ENCODE assay signal across 12 cellular contexts in genomic region chr4:10020106-10020505, GRCh38. TPM values are rescaled to one million over a fixed set of nuclear protein-coding genes. Genes with fewer than 3 reads are reported as not detected.
A peak's percentile ranks its signal among the peaks of the same experiment; 100 is the strongest.
DNase-seq lines count a peak whose midpoint lies in the region; ATAC-seq and TF ChIP-seq lines count a peak whose summit lies in the region.
"Had no signal": no experiment of that assay in that cellular context is flagged by ENCODE, and none has a peak within 500 bp of the region (broad histone marks: within the 10 kb centered on the region; RNA-seq: fewer than 3 reads in every experiment).

No MANE protein-coding gene starts in this region.

- H3K27me3 Mint-ChIP-seq in activated naive CD8-positive, alpha-beta T cell, result no peaks in the 10 kb centered on the region
- no peaks in the 10 kb centered on the region for H3K27me3 Mint-ChIP-seq in activated naive CD8-positive, alpha-beta T cell treated with anti-CD3 and anti-CD28 coated beads for 36 hours
- no peaks in the 10 kb centered on the region for H3K27me3 Mint-ChIP-seq in activated T-helper 2 cell treated with anti-CD3 and anti-CD28 coated beads, Interferon-gamma antibody, Interleukin-2, Interleukin-4, amounts not matched to agents 10 μg/mL and 5 μg/mL and 100 μg/mL, durations not matched to agents 14 hours and 24 hours and 36 hours (ENCODE audit: low read depth)

- no peaks in the 10 kb centered on the region for H3K9me3 Mint-ChIP-seq in activated naive CD8-positive, alpha-beta T cell (ENCODE audit: low read depth)
- no peaks in the 10 kb centered on the region for H3K9me3 Mint-ChIP-seq in activated naive CD8-positive, alpha-beta T cell treated with anti-CD3 and anti-CD28 coated beads for 36 hours
- H3K9me3 Mint-ChIP-seq in activated T-helper 2 cell treated with anti-CD3 and anti-CD28 coated beads, Interferon-gamma antibody, Interleukin-2, Interleukin-4, amounts not matched to agents 10 μg/mL and 5 μg/mL and 100 μg/mL, durations not matched to agents 14 hours and 24 hours and 36 hours, result no peaks in the 10 kb centered on the region
- H3K9me3 Mint-ChIP-seq: neural crest cell had no signal

- H3K4me1 Mint-ChIP-seq in activated naive CD8-positive, alpha-beta T cell (ENCODE audit: low read depth), result peaks cover 11% of the 10 kb centered on the region
- peaks cover 12% of the 10 kb centered on the region for H3K4me1 Mint-ChIP-seq in activated naive CD8-positive, alpha-beta T cell treated with anti-CD3 and anti-CD28 coated beads for 36 hours
- H3K4me1 Mint-ChIP-seq in activated T-helper 2 cell treated with anti-CD3 and anti-CD28 coated beads, Interferon-gamma antibody, Interleukin-2, Interleukin-4, amounts not matched to agents 10 μg/mL and 5 μg/mL and 100 μg/mL, durations not matched to agents 14 hours and 24 hours and 36 hours (ENCODE audit: low read depth), result peaks cover 6% of the 10 kb centered on the region

- TF ChIP-seq POLR2A in thyroid gland (IDR thresholded peaks at IDR 0.05), result no peak

- H3K4me3 ChIP-seq in liver (ENCODE audit: low read depth in 1 of 3, low read length in 3 of 3), result peak overlapping the region; percentile 32 to 52 (median 46)
- no peak overlapping the region for H3K4me3 ChIP-seq in thyroid gland (replicated peaks in 1 of 3)
- H3K4me3 ChIP-seq: cardiac muscle cell had no signal

- peak overlapping the region; percentile 3 for H3K4me3 Mint-ChIP-seq in activated naive CD8-positive, alpha-beta T cell
- H3K4me3 Mint-ChIP-seq in activated naive CD8-positive, alpha-beta T cell treated with anti-CD3 and anti-CD28 coated beads for 36 hours, result no peak overlapping the region
- H3K4me3 Mint-ChIP-seq in activated T-helper 2 cell treated with anti-CD3 and anti-CD28 coated beads, Interferon-gamma antibody, Interleukin-2, Interleukin-4, amounts not matched to agents 10 μg/mL and 5 μg/mL and 100 μg/mL, durations not matched to agents 14 hours and 24 hours and 36 hours (ENCODE audit: low read depth), result peak overlapping the region; percentile 31
- H3K4me3 Mint-ChIP-seq: neural crest cell had no signal

- 44% methylated on average over 6 of the region's 6 CpGs for WGBS in liver
- WGBS in thyroid gland, 2 donors, result 74 to 75% methylated on average over 6 of the region's 6 CpGs

- DNase-seq in activated naive CD8-positive, alpha-beta T cell treated with anti-CD3 and anti-CD28 coated beads for 36 hours, result no peak
- no peak for DNase-seq in activated T-helper 2 cell treated with anti-CD3 and anti-CD28 coated beads, Interferon-gamma antibody, Interleukin-2, Interleukin-4, amounts not matched to agents 10 μg/mL and 5 μg/mL and 100 μg/mL, durations not matched to agents 14 hours and 24 hours and 36 hours (ENCODE audit: low spot score)
- DNase-seq in thyroid gland (no peak), NCI-H1092 (lab: John Stamatoyannopoulos, UW) (no peak), NCI-H2081 treated with DMSO at 0.1 percent for 48 hours (lab: John Stamatoyannopoulos, UW) (no peak)
- DNase-seq: AML-193, RPMI8226 had no signal

- peak overlapping the region; percentile 64 to 81 for H3K27ac ChIP-seq in liver (ENCODE audit: low read depth in 1 of 2, low read length in 2 of 2)
- H3K27ac ChIP-seq in thyroid gland, result peak overlapping the region; percentile 82 to 93 (median 92)
- H3K27ac ChIP-seq: cardiac muscle cell had no signal

- H3K9me3 ChIP-seq in liver (ENCODE audit: control insufficient read depth in 4 of 4, low read length in 3 of 4) (no peaks in the 10 kb centered on the region), thyroid gland (no peaks in the 10 kb centered on the region)

- intact Hi-C loops in activated T-helper 2 cell treated with anti-CD3 and anti-CD28 coated beads, Interferon-gamma antibody, Interleukin-2, Interleukin-4, amounts not matched to agents 10 μg/mL and 5 μg/mL and 100 μg/mL, durations not matched to agents 14 hours and 24 hours and 36 hours (cut with micrococcal nuclease), result no loop called here
- intact Hi-C loops in thyroid gland (cut with DNase I), result loop anchor here (5.0 to 10.0 kb wide), 2 partner anchors 42 to 385 kb away; no protein-coding TSS in a partner anchor

- H3K4me1 ChIP-seq in liver (ENCODE audit: control insufficient read depth in 4 of 4, insufficient read depth in 4 of 4, low read length in 3 of 4) (peaks cover 20 to 66% (median 49%) of the 10 kb centered on the region in 4 donors), thyroid gland (peaks cover 30 to 48% of the 10 kb centered on the region in 2 donors)

- H3K36me3 ChIP-seq in liver (ENCODE audit: control insufficient read depth in 4 of 4, insufficient read depth in 3 of 4, low read depth in 1 of 4, low read length in 3 of 4), result no peaks in the 10 kb centered on the region
- no peaks in the 10 kb centered on the region for H3K36me3 ChIP-seq in thyroid gland
- H3K36me3 ChIP-seq: cardiac muscle cell had no signal

- H3K36me3 Mint-ChIP-seq in activated naive CD8-positive, alpha-beta T cell, result peaks cover 3% of the 10 kb centered on the region
- H3K36me3 Mint-ChIP-seq in activated naive CD8-positive, alpha-beta T cell treated with anti-CD3 and anti-CD28 coated beads for 36 hours, result no peaks in the 10 kb centered on the region
- no peaks in the 10 kb centered on the region for H3K36me3 Mint-ChIP-seq in activated T-helper 2 cell treated with anti-CD3 and anti-CD28 coated beads, Interferon-gamma antibody, Interleukin-2, Interleukin-4, amounts not matched to agents 10 μg/mL and 5 μg/mL and 100 μg/mL, durations not matched to agents 14 hours and 24 hours and 36 hours (ENCODE audit: low read depth)

- TF ChIP-seq RAD21 in liver (IDR thresholded peaks at IDR 0.05), result no peak

- no peak for ATAC-seq in HG03159 (IDR thresholded peaks at IDR 0.05; ENCODE audit: unreplicated experiment)

- peak overlapping the region in 1 of 2 donors; percentile 19 for H3K9ac ChIP-seq in liver (ENCODE audit: low read depth in 1 of 2, low read length in 2 of 2)

- H3K27ac Mint-ChIP-seq in activated naive CD8-positive, alpha-beta T cell, result no peak overlapping the region
- H3K27ac Mint-ChIP-seq in activated naive CD8-positive, alpha-beta T cell treated with anti-CD3 and anti-CD28 coated beads for 36 hours, result no peak overlapping the region
- H3K27ac Mint-ChIP-seq in activated T-helper 2 cell treated with anti-CD3 and anti-CD28 coated beads, Interferon-gamma antibody, Interleukin-2, Interleukin-4, amounts not matched to agents 10 μg/mL and 5 μg/mL and 100 μg/mL, durations not matched to agents 14 hours and 24 hours and 36 hours, result no peak overlapping the region

- H3K27me3 ChIP-seq in liver (ENCODE audit: control insufficient read depth in 4 of 4, insufficient read depth in 4 of 4, low read length in 3 of 4) (no peaks in the 10 kb centered on the region), thyroid gland (no peaks in the 10 kb centered on the region)
- H3K27me3 ChIP-seq: cardiac muscle cell had no signal

- no peak for TF ChIP-seq CTCF in liver (IDR thresholded peaks at IDR 0.05; ENCODE audit: low read depth, low read length, missing input control)
- TF ChIP-seq CTCF in thyroid gland (IDR thresholded peaks at IDR 0.05), result no peak

TF ChIP-seq in liver, 16 proteins besides CTCF, POLR2A, EP300 and RAD21:
- no peak for TF ChIP-seq NR2F2 (IDR thresholded peaks at IDR 0.05)
- TF ChIP-seq MAX (IDR thresholded peaks at IDR 0.05), result no peak
- TF ChIP-seq REST (IDR thresholded peaks at IDR 0.05), result no peak
- no peak for TF ChIP-seq FOXA2 (IDR thresholded peaks at IDR 0.05)
- TF ChIP-seq TAF1 (conservative IDR thresholded peaks at IDR 0.05), result no peak
- TF ChIP-seq HNF4A (conservative IDR thresholded peaks at IDR 0.05), result no peak
- TF ChIP-seq JUND (IDR thresholded peaks at IDR 0.05), result no peak
- no peak for TF ChIP-seq ATF3 (IDR thresholded peaks at IDR 0.05)
- no peak for TF ChIP-seq YY1 (IDR thresholded peaks at IDR 0.05)

RNA-seq across cellular contexts. Expression of gene SLC2A9, which starts 1.2 kb away (rescaled TPM):
- 1 to 10 TPM; 1.1 to 1.2 TPM for total RNA-seq in activated naive CD8-positive, alpha-beta T cell treated with anti-CD3 and anti-CD28 coated beads for 36 hours
- total RNA-seq in activated T-helper 2 cell treated with anti-CD3 and anti-CD28 coated beads, Interferon-gamma antibody, Interleukin-2, Interleukin-4, amounts not matched to agents 10 μg/mL and 5 μg/mL and 100 μg/mL, durations not matched to agents 14 hours and 24 hours and 36 hours, result 1.3 and 2.4 TPM in 2 replicates
- total RNA-seq in liver, result 10 to 100 TPM; 25.7 to 49.0 TPM
- polyA plus RNA-seq in liver, result 10 to 100 TPM in 1 of 2 donors, 1 to 10 TPM in 1; 6.2 to 17.5 TPM
- 10 to 100 TPM in 1 of 4 donors, 1 to 10 TPM in 3; 5.0 to 21.2 (median 9.2) TPM for total RNA-seq in thyroid gland

Comparison
In these comparisons a context has a peak if more than half of its experiments do, and no peak if none do; other contexts are left out.
1. H3K4me3 ChIP-seq: peak in liver (3 of 3); none in thyroid gland (0 of 3).